ENCODE assay signal across 3 cellular contexts in the genomic region with DNA sequence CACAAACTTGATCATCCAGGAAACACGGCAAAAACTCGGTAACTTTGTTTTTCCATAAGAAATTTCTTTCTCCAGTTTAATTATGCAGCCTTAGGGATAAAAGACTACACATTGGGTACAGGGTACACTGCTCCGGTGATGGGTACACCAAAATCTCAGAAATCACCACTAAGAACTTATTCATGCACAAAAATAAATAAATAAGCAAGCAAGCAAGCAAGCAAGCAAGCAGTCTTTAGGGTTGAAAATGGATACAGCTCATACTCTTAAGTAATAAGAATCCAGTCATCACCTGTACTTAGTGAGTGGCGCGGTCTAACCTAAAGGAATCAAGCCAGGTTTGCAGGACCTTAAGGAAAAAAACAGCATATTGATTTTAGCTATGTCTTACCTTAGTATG.
A peak's percentile ranks its signal among the peaks of the same experiment; 100 is the strongest.
TF ChIP-seq lines count a peak whose summit lies in the region.

No MANE protein-coding gene starts in this region.

TF ChIP-seq in HEK293, 187 proteins besides CTCF, POLR2A, EP300 and RAD21:
- peak; percentile 54 for TF ChIP-seq PRDM10 (tag by site-specific recombination; IDR thresholded peaks at IDR 0.05)
- TF ChIP-seq, protein P1, sequence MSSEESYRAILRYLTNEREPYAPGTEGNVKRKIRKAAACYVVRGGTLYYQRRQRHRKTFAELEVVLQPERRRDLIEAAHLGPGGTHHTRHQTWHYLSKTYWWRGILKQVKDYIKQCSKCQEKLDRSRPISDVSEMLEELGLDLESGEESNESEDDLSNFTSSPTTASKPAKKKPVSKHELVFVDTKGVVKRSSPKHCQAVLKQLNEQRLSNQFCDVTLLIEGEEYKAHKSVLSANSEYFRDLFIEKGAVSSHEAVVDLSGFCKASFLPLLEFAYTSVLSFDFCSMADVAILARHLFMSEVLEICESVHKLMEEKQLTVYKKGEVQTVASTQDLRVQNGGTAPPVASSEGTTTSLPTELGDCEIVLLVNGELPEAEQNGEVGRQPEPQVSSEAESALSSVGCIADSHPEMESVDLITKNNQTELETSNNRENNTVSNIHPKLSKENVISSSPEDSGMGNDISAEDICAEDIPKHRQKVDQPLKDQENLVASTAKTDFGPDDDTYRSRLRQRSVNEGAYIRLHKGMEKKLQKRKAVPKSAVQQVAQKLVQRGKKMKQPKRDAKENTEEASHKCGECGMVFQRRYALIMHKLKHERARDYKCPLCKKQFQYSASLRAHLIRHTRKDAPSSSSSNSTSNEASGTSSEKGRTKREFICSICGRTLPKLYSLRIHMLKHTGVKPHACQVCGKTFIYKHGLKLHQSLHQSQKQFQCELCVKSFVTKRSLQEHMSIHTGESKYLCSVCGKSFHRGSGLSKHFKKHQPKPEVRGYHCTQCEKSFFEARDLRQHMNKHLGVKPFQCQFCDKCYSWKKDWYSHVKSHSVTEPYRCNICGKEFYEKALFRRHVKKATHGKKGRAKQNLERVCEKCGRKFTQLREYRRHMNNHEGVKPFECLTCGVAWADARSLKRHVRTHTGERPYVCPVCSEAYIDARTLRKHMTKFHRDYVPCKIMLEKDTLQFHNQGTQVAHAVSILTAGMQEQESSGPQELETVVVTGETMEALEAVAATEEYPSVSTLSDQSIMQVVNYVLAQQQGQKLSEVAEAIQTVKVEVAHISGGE (tag by site-specific recombination; conservative IDR thresholded peaks at IDR 0.05; ENCODE audit: low read depth), result no peak
- TF ChIP-seq, protein P2, sequence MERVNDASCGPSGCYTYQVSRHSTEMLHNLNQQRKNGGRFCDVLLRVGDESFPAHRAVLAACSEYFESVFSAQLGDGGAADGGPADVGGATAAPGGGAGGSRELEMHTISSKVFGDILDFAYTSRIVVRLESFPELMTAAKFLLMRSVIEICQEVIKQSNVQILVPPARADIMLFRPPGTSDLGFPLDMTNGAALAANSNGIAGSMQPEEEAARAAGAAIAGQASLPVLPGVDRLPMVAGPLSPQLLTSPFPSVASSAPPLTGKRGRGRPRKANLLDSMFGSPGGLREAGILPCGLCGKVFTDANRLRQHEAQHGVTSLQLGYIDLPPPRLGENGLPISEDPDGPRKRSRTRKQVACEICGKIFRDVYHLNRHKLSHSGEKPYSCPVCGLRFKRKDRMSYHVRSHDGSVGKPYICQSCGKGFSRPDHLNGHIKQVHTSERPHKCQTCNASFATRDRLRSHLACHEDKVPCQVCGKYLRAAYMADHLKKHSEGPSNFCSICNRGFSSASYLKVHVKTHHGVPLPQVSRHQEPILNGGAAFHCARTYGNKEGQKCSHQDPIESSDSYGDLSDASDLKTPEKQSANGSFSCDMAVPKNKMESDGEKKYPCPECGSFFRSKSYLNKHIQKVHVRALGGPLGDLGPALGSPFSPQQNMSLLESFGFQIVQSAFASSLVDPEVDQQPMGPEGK (tag by site-specific recombination; IDR thresholded peaks at IDR 0.05), result no peak

TF ChIP-seq in K562, 482 proteins besides CTCF, POLR2A, EP300 and RAD21:
- TF ChIP-seq PRDM10 (IDR thresholded peaks at IDR 0.05; ENCODE audit: partially characterized antibody) (peak; percentile 71), ILF3 (IDR thresholded peaks at IDR 0.05; ENCODE audit: borderline replicate concordance) (no peak), ZBED1 (IDR thresholded peaks at IDR 0.05) (no peak)

TF ChIP-seq in H1, 55 proteins besides CTCF, POLR2A, EP300 and RAD21:
- no peak for TF ChIP-seq NRF1 (IDR thresholded peaks at IDR 0.05; ENCODE audit: low read depth, low read length)
